10 cellular contexts compared by ENCODE assay signal in the genomic region with DNA sequence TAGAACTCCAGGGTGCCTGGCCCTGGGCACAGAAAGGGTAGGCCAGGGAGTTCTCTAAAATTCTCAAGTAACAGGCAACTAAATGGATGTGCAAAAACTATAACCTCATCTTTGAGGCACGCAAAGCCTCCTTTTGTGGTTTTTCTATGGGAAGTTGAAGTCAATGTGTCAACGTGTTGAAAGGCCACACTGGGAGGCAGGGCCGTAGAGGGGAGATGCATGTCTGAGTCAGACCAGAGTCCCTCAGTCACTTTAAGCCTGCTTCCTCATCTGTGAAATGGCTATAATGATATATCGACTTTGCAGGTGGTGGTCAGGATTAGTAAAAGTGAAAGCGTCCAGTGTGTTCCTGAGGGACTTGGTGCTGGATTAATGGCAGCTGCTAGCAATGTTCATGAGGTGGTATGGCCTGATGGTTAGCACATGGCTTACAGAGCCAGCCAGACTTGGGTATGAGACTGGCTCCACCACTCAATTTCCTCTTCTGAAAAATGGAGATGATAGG. TPM values are rescaled to one million over a fixed set of nuclear protein-coding genes. Genes with fewer than 3 reads are reported as not detected.
DNase-seq lines count a peak whose midpoint lies in the region; ATAC-seq and TF ChIP-seq lines count a peak whose summit lies in the region.
"Had no signal": no experiment of that assay in that cellular context is flagged by ENCODE, and none has a peak within 500 bp of the region (broad histone marks: within the 10 kb centered on the region; RNA-seq: fewer than 3 reads in every experiment).

No MANE protein-coding gene starts in this region.

- H3K4me3 Mint-ChIP-seq in activated CD4-positive, alpha-beta T cell treated with anti-CD3 and anti-CD28 coated beads, Interleukin-2, amount 10 ng/mL, durations not matched to agents 7 days and 5 days, result no peak overlapping the region

- TF ChIP-seq CTCF in smooth muscle cell (IDR thresholded peaks at IDR 0.05; ENCODE audit: borderline replicate concordance, insufficient read depth, poor library complexity, severe bottlenecking), result no peak
- no peak for TF ChIP-seq CTCF in right lobe of liver (IDR thresholded peaks at IDR 0.05)

- intact Hi-C loops in right lobe of liver (cut with DNase I), result no loop called here

- H2AFZ ChIP-seq in smooth muscle cell (ENCODE audit: low read depth), result no peak overlapping the region

- no peaks in the 10 kb centered on the region for H3K36me3 Mint-ChIP-seq in activated CD4-positive, alpha-beta T cell treated with anti-CD3 and anti-CD28 coated beads, Interleukin-2, amount 10 ng/mL, durations not matched to agents 7 days and 5 days (ENCODE audit: low read depth)

- H3K27me3 ChIP-seq in smooth muscle cell (ENCODE audit: low read depth), result peaks cover 3% of the 10 kb centered on the region
- H3K27me3 ChIP-seq in right lobe of liver, result no peaks in the 10 kb centered on the region

- TF ChIP-seq POLR2A in right lobe of liver (IDR thresholded peaks at IDR 0.05), result no peak

- CTCF ChIA-PET in activated CD4-positive, alpha-beta T cell treated with anti-CD3 and anti-CD28 coated beads, Interleukin-2, amount 10 ng/mL, durations not matched to agents 7 days and 5 days (lab: Charles Lee), result no interaction called here

- H3K36me3 ChIP-seq in smooth muscle cell (ENCODE audit: low read depth), result no peaks in the 10 kb centered on the region
- H3K36me3 ChIP-seq in right lobe of liver, result no peaks in the 10 kb centered on the region

- H3K79me2 ChIP-seq in smooth muscle cell (ENCODE audit: low read depth), result no peaks in the 10 kb centered on the region

- H3K27ac ChIP-seq in smooth muscle cell (ENCODE audit: low read depth) (peak overlapping the region; percentile 82), right lobe of liver (no peak overlapping the region)
- H3K27ac ChIP-seq: C4-2B had no signal

- POLR2A ChIA-PET in activated CD4-positive, alpha-beta T cell treated with anti-CD3 and anti-CD28 coated beads, Interleukin-2, amount 10 ng/mL, durations not matched to agents 7 days and 5 days (lab: Charles Lee), result interaction anchor here (0.5 kb wide), 1 partner anchor 1389 kb away, joined by 6 read pairs; no protein-coding TSS in a partner anchor

- peak; percentile 41 for ATAC-seq in HG03097 (IDR thresholded peaks at IDR 0.05; ENCODE audit: low FRiP score, unreplicated experiment)
- no peak for ATAC-seq in right lobe of liver

- H3K9me3 ChIP-seq in smooth muscle cell (replicated peaks; ENCODE audit: low read depth) (no peaks in the 10 kb centered on the region), right lobe of liver (no peaks in the 10 kb centered on the region)

- H3F3A ChIP-seq in smooth muscle cell (ENCODE audit: low read depth), result no peaks in the 10 kb centered on the region

- H3K4me1 ChIP-seq in smooth muscle cell (ENCODE audit: low read depth), result no peaks in the 10 kb centered on the region
- no peaks in the 10 kb centered on the region for H3K4me1 ChIP-seq in right lobe of liver

- DNase-seq in activated CD4-positive, alpha-beta T cell treated with anti-CD3 and anti-CD28 coated beads, Interleukin-2, amount 10 ng/mL, durations not matched to agents 7 days and 5 days, result peak; percentile 19
- no peak for DNase-seq in activated CD4-positive, alpha-beta T cell treated with anti-CD3 and anti-CD28 coated beads for 4 hours
- peak; percentile 70 for DNase-seq in UCSD-AML1 (lab: John Stamatoyannopoulos, UW; ENCODE audit: unreplicated experiment)
- DNase-seq in smooth muscle cell (lab: John Stamatoyannopoulos, UW; ENCODE audit: unreplicated experiment), result no peak
- DNase-seq in kidney glomerular epithelial cell (lab: John Stamatoyannopoulos, UW), result no peak
- no peak for DNase-seq in NCI-H345 treated with DMSO at 0.1 percent for 48 hours (lab: John Stamatoyannopoulos, UW; ENCODE audit: unreplicated experiment)
- DNase-seq in right lobe of liver, result no peak

- no peaks in the 10 kb centered on the region for H4K20me1 ChIP-seq in smooth muscle cell (ENCODE audit: low read depth)

- no peaks in the 10 kb centered on the region for H3K9me3 Mint-ChIP-seq in activated CD4-positive, alpha-beta T cell treated with anti-CD3 and anti-CD28 coated beads, Interleukin-2, amount 10 ng/mL, durations not matched to agents 7 days and 5 days

- peaks cover 30% of the 10 kb centered on the region for H3K4me1 Mint-ChIP-seq in activated CD4-positive, alpha-beta T cell treated with anti-CD3 and anti-CD28 coated beads, Interleukin-2, amount 10 ng/mL, durations not matched to agents 7 days and 5 days

- peaks cover 14% of the 10 kb centered on the region for H3K27me3 Mint-ChIP-seq in activated CD4-positive, alpha-beta T cell treated with anti-CD3 and anti-CD28 coated beads, Interleukin-2, amount 10 ng/mL, durations not matched to agents 7 days and 5 days

- H3K4me3 ChIP-seq in smooth muscle cell (no peak overlapping the region), right lobe of liver (no peak overlapping the region)

- peak overlapping the region; percentile 70 for H3K9ac ChIP-seq in smooth muscle cell (ENCODE audit: low read depth)

- no peak overlapping the region for H3K4me2 ChIP-seq in smooth muscle cell

- H3K27ac Mint-ChIP-seq in activated CD4-positive, alpha-beta T cell treated with anti-CD3 and anti-CD28 coated beads, Interleukin-2, amount 10 ng/mL, durations not matched to agents 7 days and 5 days, result peak overlapping the region; percentile 47

- WGBS in smooth muscle cell (ENCODE audit: low lambda C conversion rate), result 51% methylated on average over 5 of the region's 5 CpGs
- WGBS in right lobe of liver (ENCODE audit: insufficient coverage, low coverage, low lambda C conversion rate, missing lambda C conversion rate), result 34% methylated on average over 5 of the region's 5 CpGs

RNA-seq across cellular contexts. Expression of gene TGM5, which starts 17.0 kb away (rescaled TPM):
- not detected for total RNA-seq in activated CD4-positive, alpha-beta T cell treated with anti-CD3 and anti-CD28 coated beads, Interleukin-2, amount 10 ng/mL, durations not matched to agents 7 days and 5 days
- 2.5 and 3.7 TPM in 2 replicates for total RNA-seq in smooth muscle cell
- 0.08 and 1.1 TPM in 2 replicates for polyA plus RNA-seq in smooth muscle cell
- total RNA-seq in right lobe of liver, result not detected
- total RNA-seq: lung microvascular endothelial cell had no signal

RNA-seq across cellular contexts. Expression of gene EPB42, which starts 28.9 kb away (rescaled TPM):
- total RNA-seq in activated CD4-positive, alpha-beta T cell treated with anti-CD3 and anti-CD28 coated beads, Interleukin-2, amount 10 ng/mL, durations not matched to agents 7 days and 5 days, result not detected
- total RNA-seq in smooth muscle cell (not detected in 2 replicates), right lobe of liver (1 to 10 TPM in 1 of 6 experiments, under 1 TPM in 2, not detected in 3; 0.20 to 3.4 (median 0.64) TPM)
- not detected in 2 replicates for polyA plus RNA-seq in smooth muscle cell
- total RNA-seq: lung microvascular endothelial cell had no signal

RNA-seq across cellular contexts. Expression of gene TGM7, which starts 52.3 kb away (rescaled TPM):
- total RNA-seq in activated CD4-positive, alpha-beta T cell treated with anti-CD3 and anti-CD28 coated beads, Interleukin-2, amount 10 ng/mL, durations not matched to agents 7 days and 5 days, result not detected
- not detected in 2 replicates for total RNA-seq in smooth muscle cell
- polyA plus RNA-seq in smooth muscle cell, result not detected in 2 replicates
- not detected for total RNA-seq in right lobe of liver
- total RNA-seq: lung microvascular endothelial cell had no signal

Comparison
In these comparisons a context has a peak if more than half of its experiments do, and no peak if none do; other contexts are left out.
1. DNase-seq: peak in activated CD4-positive, alpha-beta T cell treated with anti-CD3 and anti-CD28 coated beads, Interleukin-2, amount 10 ng/mL, durations not matched to agents 7 days and 5 days (single experiment) and UCSD-AML1 (single experiment); none in activated CD4-positive, alpha-beta T cell treated with anti-CD3 and anti-CD28 coated beads for 4 hours (0 of 2), smooth muscle cell (single experiment), kidney glomerular epithelial cell (single experiment), NCI-H345 treated with DMSO at 0.1 percent for 48 hours (single experiment) and right lobe of liver (0 of 3).